8 cellular contexts compared by ENCODE assay signal in the genomic region with DNA sequence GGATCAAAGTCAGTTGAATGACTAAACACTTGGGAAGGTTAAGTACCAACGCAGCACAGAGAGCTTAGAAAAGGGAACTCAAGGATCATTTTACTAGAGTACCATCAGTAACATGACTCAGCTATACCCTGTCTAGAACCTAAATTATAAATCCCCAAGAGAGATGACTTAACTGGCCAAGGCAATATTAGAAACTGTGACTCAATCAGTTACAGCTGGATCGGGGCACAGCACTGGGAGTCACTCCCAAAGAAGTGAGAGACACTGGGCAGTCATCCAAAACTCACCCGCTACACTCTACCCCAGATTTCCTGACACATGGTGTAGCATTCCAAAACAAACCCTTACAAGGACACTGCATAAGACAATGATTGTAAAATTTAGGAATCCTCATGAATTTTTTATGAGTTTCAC. TPM values are rescaled to one million over a fixed set of nuclear protein-coding genes. Genes with fewer than 3 reads are reported as not detected.
DNase-seq lines count a peak whose midpoint lies in the region; ATAC-seq, FAIRE-seq and TF ChIP-seq lines count a peak whose summit lies in the region.

No MANE protein-coding gene starts in this region.

- TF ChIP-seq EP300 in stomach (IDR thresholded peaks at IDR 0.05), result no peak

- no peak overlapping the region for H3K4me3 ChIP-seq in keratinocyte (ENCODE audit: control insufficient read depth in 2 of 3, extremely low read depth in 1 of 3, insufficient read depth in 2 of 3, low read depth in 1 of 3, low read length in 3 of 3)
- H3K4me3 ChIP-seq in stomach, result no peak overlapping the region

- peak; percentile 98 for FAIRE-seq in keratinocyte (lab: Jason Lieb, UNC)

- peak overlapping the region in 3 of 5 experiments; percentile 0 to 48 (median 20) for H3K4me3 Mint-ChIP-seq in brain

- H3K27me3 Mint-ChIP-seq in brain, result no peaks in the 10 kb centered on the region

- H3K4me1 ChIP-seq in keratinocyte (ENCODE audit: control insufficient read depth, extremely low read depth, insufficient read depth, low read length), result peaks cover 13% of the 10 kb centered on the region
- H3K4me1 ChIP-seq in stomach, result peaks cover 11 to 48% (median 25%) of the 10 kb centered on the region in 4 donors

- no peak overlapping the region for H3K9ac ChIP-seq in keratinocyte (ENCODE audit: control insufficient read depth, extremely low read depth, insufficient read depth, low read length)

- dilution Hi-C loops in keratinocyte (cut with MboI; ENCODE audit: extremely low pct_ligation_motif_present, low sequenced_read_pairs), result no loop called here

- H2AFZ ChIP-seq in keratinocyte (ENCODE audit: control insufficient read depth, low read length), result no peak overlapping the region

- peak; percentile 91 for DNase-seq in AG08396 (ENCODE audit: low spot score)
- DNase-seq in GM20000 (ENCODE audit: low spot score), result peak; percentile 31
- DNase-seq in NCI-H446 (lab: John Stamatoyannopoulos, UW), result peak; percentile 83 to 93
- DNase-seq in keratinocyte (ENCODE audit: low read depth, low spot score), result peak; percentile 84
- peak; percentile 53 for DNase-seq in stomach
- DNase-seq in cortex of kidney (lab: John Stamatoyannopoulos, UW), result no peak

- WGBS in stomach, 5 donors, result 12 to 21% (median 17%) methylated on average over 3 of the region's 3 CpGs

- H3K4me1 Mint-ChIP-seq in brain, result peaks cover 45% of the 10 kb centered on the region

- H3K27ac Mint-ChIP-seq in brain, result peak overlapping the region in 4 of 5 experiments; percentile 5 to 87 (median 44)

- H3K9me3 ChIP-seq in keratinocyte (ENCODE audit: control insufficient read depth, low read depth, low read length) (no peaks in the 10 kb centered on the region), stomach (no peaks in the 10 kb centered on the region)

- no peaks in the 10 kb centered on the region for H3K27me3 ChIP-seq in keratinocyte (ENCODE audit: control insufficient read depth, extremely low read depth, insufficient read depth, low read length)
- no peaks in the 10 kb centered on the region for H3K27me3 ChIP-seq in stomach

- no peak for ATAC-seq in HG03097 (IDR thresholded peaks at IDR 0.05; ENCODE audit: low FRiP score, unreplicated experiment)

- H3K79me2 ChIP-seq in keratinocyte (ENCODE audit: control insufficient read depth, insufficient read depth, low read length), result peaks cover 78% of the 10 kb centered on the region

- H3K9me3 Mint-ChIP-seq in brain, result no peaks in the 10 kb centered on the region

- H3K36me3 Mint-ChIP-seq in brain, result peaks cover 16% of the 10 kb centered on the region

- intact Hi-C loops in stomach (cut with DNase I; ENCODE audit: low total_unique reads), result no loop called here

- no peak for TF ChIP-seq POLR2A in stomach (IDR thresholded peaks at IDR 0.05)

- TF ChIP-seq CTCF in GM20000 (IDR thresholded peaks at IDR 0.05; ENCODE audit: extremely low read depth, missing control alignments), result no peak
- TF ChIP-seq CTCF in brain (conservative IDR thresholded peaks at IDR 0.05), result no peak
- TF ChIP-seq CTCF in keratinocyte (optimal IDR thresholded peaks at IDR 0.05 in 1 of 3, IDR thresholded peaks at IDR 0.05 in 1 of 3, conservative IDR thresholded peaks at IDR 0.05 in 1 of 3; ENCODE audit: extremely low read depth in 1 of 3, insufficient read depth in 2 of 3, low read length in 3 of 3), result no peak
- TF ChIP-seq CTCF in stomach (IDR thresholded peaks at IDR 0.05), result no peak

- H3K27ac ChIP-seq in keratinocyte (ENCODE audit: control insufficient read depth, insufficient read depth, low read length) (peak overlapping the region; percentile 43), stomach (peak overlapping the region in 4 of 5 donors; percentile 30 to 67 (median 42))

- peaks cover 8% of the 10 kb centered on the region for H4K20me1 ChIP-seq in keratinocyte (ENCODE audit: control insufficient read depth, extremely low read depth, insufficient read depth, low read length)

- H3K36me3 ChIP-seq in keratinocyte (ENCODE audit: control insufficient read depth in 2 of 2, extremely low read depth in 1 of 2, insufficient read depth in 2 of 2, low read length in 2 of 2) (peaks cover 12 to 14% of the 10 kb centered on the region in 2 experiments), stomach (peaks cover 11 to 23% (median 20%) of the 10 kb centered on the region in 4 donors)

- H3K4me2 ChIP-seq in keratinocyte (ENCODE audit: control insufficient read depth, extremely low read depth, insufficient read depth, low read depth, low read length), result peak overlapping the region; percentile 24

- H3K9me1 ChIP-seq in keratinocyte (ENCODE audit: control insufficient read depth, extremely low read depth, insufficient read depth, low read length), result no peaks in the 10 kb centered on the region

RNA-seq across cellular contexts. Expression of gene IWS1, which starts 17.7 kb away (rescaled TPM):
- 22.1 TPM for polyA plus RNA-seq in brain (ENCODE audit: insufficient read depth, low read depth, low replicate concordance)
- polyA plus RNA-seq in keratinocyte, result 34.8 to 52.0 TPM (median 50.3 TPM) in 3 replicates
- polyA plus RNA-seq in keratinocyte (2011; ENCODE audit: low read depth), result 104 TPM
- 33.7 and 49.1 TPM in 2 replicates for polyA plus RNA-seq in keratinocyte (2011; cell fraction: cytosol; rRNA removed)
- 73.8 and 77.6 TPM in 2 replicates for polyA plus RNA-seq in keratinocyte (2011; cell fraction: nucleus; rRNA removed)
- 39.4 and 42.1 TPM in 2 replicates for polyA plus RNA-seq in keratinocyte (2012; ENCODE audit: low replicate concordance)
- 9.0 to 37.7 TPM (median 19.2 TPM) in 3 replicates for polyA minus RNA-seq in keratinocyte
- 35.9 TPM for polyA minus RNA-seq in keratinocyte (2011; cell fraction: cytosol; rRNA and poly(A)+ RNA removed)
- 24.9 and 42.1 TPM in 2 replicates for polyA minus RNA-seq in keratinocyte (2011; cell fraction: nucleus; rRNA and poly(A)+ RNA removed)
- 100 to 1,000 TPM in 2 of 5 donors, 10 to 100 TPM in 3; 27.4 to 145 (median 92.2) TPM for total RNA-seq in stomach
- 10 to 100 TPM; 18.7 to 20.7 (median 20.6) TPM for polyA plus RNA-seq in stomach

RNA-seq across cellular contexts. Expression of gene MYO7B, which starts 26.9 kb away (rescaled TPM):
- 0.46 TPM for polyA plus RNA-seq in brain (ENCODE audit: insufficient read depth, low read depth, low replicate concordance)
- polyA plus RNA-seq in keratinocyte, result not detected in 3 replicates
- not detected for polyA plus RNA-seq in keratinocyte (2011; ENCODE audit: low read depth)
- polyA plus RNA-seq in keratinocyte (2011; cell fraction: cytosol; rRNA removed), result not detected in 2 replicates
- 0.13 TPM in 1 of 2 replicates, not detected in the other for polyA plus RNA-seq in keratinocyte (2011; cell fraction: nucleus; rRNA removed)
- 0.07 TPM in 1 of 2 replicates, not detected in the other for polyA plus RNA-seq in keratinocyte (2012; ENCODE audit: low replicate concordance)
- not detected in 3 replicates for polyA minus RNA-seq in keratinocyte
- polyA minus RNA-seq in keratinocyte (2011; cell fraction: cytosol; rRNA and poly(A)+ RNA removed), result not detected
- not detected in 2 replicates for polyA minus RNA-seq in keratinocyte (2011; cell fraction: nucleus; rRNA and poly(A)+ RNA removed)
- total RNA-seq in stomach, result 100 to 1,000 TPM in 1 of 5 donors, 1 to 10 TPM in 1, under 1 TPM in 1, not detected in 2; under 0.01 to 155 (median 2.8) TPM
- under 1 TPM; 0.31 to 0.50 (median 0.46) TPM for polyA plus RNA-seq in stomach
